Comparison of ENCODE assay signal across 21 cellular contexts in the genomic region with DNA sequence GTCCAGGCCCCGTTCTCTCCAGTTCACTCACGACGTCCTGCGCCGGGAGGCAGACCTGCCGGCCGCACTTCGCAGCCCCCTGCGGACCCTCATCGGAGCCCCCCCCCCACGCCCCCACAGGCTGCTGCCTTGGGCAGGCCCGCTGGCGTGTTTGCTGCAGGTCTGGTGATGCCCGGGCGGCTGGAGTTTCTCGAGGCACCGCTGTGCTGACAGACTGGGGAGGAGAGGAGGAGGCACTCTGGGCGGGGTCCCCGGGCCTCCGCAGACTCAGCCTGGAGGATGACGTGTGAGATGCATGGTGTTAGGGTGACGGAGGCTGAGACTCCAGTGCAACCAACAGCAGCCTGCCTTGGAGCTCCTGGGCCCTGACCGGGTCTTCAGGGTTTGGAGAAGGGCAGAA. TPM values are rescaled to one million over a fixed set of nuclear protein-coding genes. Genes with fewer than 3 reads are reported as not detected.
A peak's percentile ranks its signal among the peaks of the same experiment; 100 is the strongest.
DNase-seq lines count a peak whose midpoint lies in the region; ATAC-seq, FAIRE-seq and TF ChIP-seq lines count a peak whose summit lies in the region.
"Had no signal": no experiment of that assay in that cellular context is flagged by ENCODE, and none has a peak within 500 bp of the region (broad histone marks: within the 10 kb centered on the region; RNA-seq: fewer than 3 reads in every experiment).

No MANE protein-coding gene starts in this region.

- peak overlapping the region; percentile 15 for H2AK5ac ChIP-seq in mesenchymal stem cell (ENCODE audit: low read length, severe bottlenecking)

- H2AFZ ChIP-seq in mesenchymal stem cell (ENCODE audit: low read depth, low read length): no peak overlapping the region
- H2AFZ ChIP-seq: GM23338 had no signal

- no peak overlapping the region for H3K4me3 ChIP-seq in bronchial epithelial cell (ENCODE audit: low read depth, low read length)
- no peak overlapping the region for H3K4me3 ChIP-seq in esophagus squamous epithelium
- no peak overlapping the region for H3K4me3 ChIP-seq in mesenchymal stem cell (ENCODE audit: insufficient read depth in 1 of 2, low read depth in 1 of 2, low read length in 2 of 2)
- no peak overlapping the region for H3K4me3 ChIP-seq in upper lobe of left lung
- H3K4me3 ChIP-seq: GM23338 had no signal

- TF ChIP-seq EP300 in upper lobe of left lung (IDR thresholded peaks at IDR 0.05): no peak

- peak in 1 of 2 donors; percentile 4 for ATAC-seq in upper lobe of left lung (ENCODE audit: low FRiP score in 2 of 2)
- no peak for ATAC-seq in GM19328 (IDR thresholded peaks at IDR 0.05; ENCODE audit: unreplicated experiment)
- ATAC-seq: Panc1 had no signal

- WGBS in esophagus squamous epithelium, 2 donors: 37% methylated on average over 9 of the region's 23 CpGs; no CpG with 5 or more reads in 1 of the 2 donors
- 97% methylated on average over 22 of the region's 23 CpGs for whole genome bisulfite sequencing in mesenchymal stem cell
- WGBS in upper lobe of left lung, 2 donors: 91 to 98% methylated on average over 8 to 14 of the region's 23 CpGs

- no peak overlapping the region for H4K91ac ChIP-seq in mesenchymal stem cell (ENCODE audit: low read length)

- H2BK120ac ChIP-seq in mesenchymal stem cell (ENCODE audit: low read depth, low read length): no peak overlapping the region

- H3K14ac ChIP-seq in mesenchymal stem cell (ENCODE audit: low read length in 2 of 2): no peak overlapping the region

- H2BK5ac ChIP-seq in mesenchymal stem cell (ENCODE audit: low read depth, low read length, poor library complexity, severe bottlenecking): no peak overlapping the region

- in situ Hi-C loops in GM13976 (cut with MboI; ENCODE audit: low sequenced_read_pairs, unreplicated experiment): no loop called here

- H3K79me1 ChIP-seq in mesenchymal stem cell (replicated peaks; ENCODE audit: low read length, poor library complexity, severe bottlenecking): peaks cover 33% of the 10 kb centered on the region

- peak overlapping the region; percentile 32 for H2BK15ac ChIP-seq in mesenchymal stem cell (ENCODE audit: low read depth, poor library complexity, severe bottlenecking)

- no peak overlapping the region for H4K8ac ChIP-seq in mesenchymal stem cell (ENCODE audit: low read length)

- no peak overlapping the region for H3K18ac ChIP-seq in mesenchymal stem cell (ENCODE audit: low read depth in 1 of 2, low read length in 2 of 2)

- H3K9ac ChIP-seq in mesenchymal stem cell (ENCODE audit: low read length): no peak overlapping the region

- H3K4me1 ChIP-seq in esophagus squamous epithelium: peaks cover 47 to 93% (median 47%) of the 10 kb centered on the region in 3 donors
- peaks cover 35% of the 10 kb centered on the region for H3K4me1 ChIP-seq in mesenchymal stem cell (ENCODE audit: control insufficient read depth, insufficient read depth, low read depth, low read length)
- peaks cover 56 to 83% (median 62%) of the 10 kb centered on the region in 4 donors for H3K4me1 ChIP-seq in upper lobe of left lung

- no peak overlapping the region for H2BK12ac ChIP-seq in mesenchymal stem cell (ENCODE audit: low read length in 2 of 2)

- H3K4ac ChIP-seq in mesenchymal stem cell (ENCODE audit: low read depth in 1 of 2, low read length in 2 of 2): no peak overlapping the region

- FAIRE-seq in bronchial epithelial cell (lab: Jason Lieb, UNC): no peak
- FAIRE-seq: G401.6, GM12892, GM19239 had no signal

- no peaks in the 10 kb centered on the region for H3K27me3 ChIP-seq in bronchial epithelial cell (ENCODE audit: control insufficient read depth, insufficient read depth, low read length)
- H3K27me3 ChIP-seq in esophagus squamous epithelium: no peaks in the 10 kb centered on the region
- no peaks in the 10 kb centered on the region for H3K27me3 ChIP-seq in mesenchymal stem cell (ENCODE audit: control insufficient read depth in 1 of 2, insufficient read depth in 1 of 2, low read length in 2 of 2)
- H3K27me3 ChIP-seq in upper lobe of left lung: no peaks in the 10 kb centered on the region
- H3K27me3 ChIP-seq: BE2C had no signal

- H3K9me3 ChIP-seq in esophagus squamous epithelium (no peaks in the 10 kb centered on the region), mesenchymal stem cell (ENCODE audit: control insufficient read depth, low read length) (no peaks in the 10 kb centered on the region), upper lobe of left lung (no peaks in the 10 kb centered on the region)
- H3K9me3 ChIP-seq: BE2C had no signal

- H3K23ac ChIP-seq in mesenchymal stem cell (ENCODE audit: low read length in 2 of 2): no peak overlapping the region

- intact Hi-C loops in esophagus squamous epithelium (cut with DNase I): no loop called here

- H3K36me3 ChIP-seq in bronchial epithelial cell (ENCODE audit: control insufficient read depth, insufficient read depth, low read length) (peaks cover 33% of the 10 kb centered on the region), esophagus squamous epithelium (peaks cover 6 to 81% (median 7%) of the 10 kb centered on the region in 3 donors), mesenchymal stem cell (ENCODE audit: control insufficient read depth in 1 of 2, insufficient read depth in 2 of 2, low read depth in 1 of 2, low read length in 2 of 2) (peaks cover 8 to 73% of the 10 kb centered on the region in 2 experiments), upper lobe of left lung (peaks cover 0 to 52% (median 25%) of the 10 kb centered on the region in 4 donors)

- no peak for TF ChIP-seq POLR2A in esophagus squamous epithelium (IDR thresholded peaks at IDR 0.05)
- TF ChIP-seq POLR2A in upper lobe of left lung (IDR thresholded peaks at IDR 0.05): no peak

- H3K27ac ChIP-seq in esophagus squamous epithelium (peak overlapping the region; percentile 86 to 95 (median 93)), mesenchymal stem cell (ENCODE audit: low read length, poor library complexity, severe bottlenecking) (no peak overlapping the region), upper lobe of left lung (peak overlapping the region; percentile 73 to 86 (median 82))

- no peak overlapping the region for H3K4me2 ChIP-seq in mesenchymal stem cell (ENCODE audit: low read length, poor library complexity, severe bottlenecking)
- H3K4me2 ChIP-seq: GM23338 had no signal

- peak; percentile 74 for DNase-seq in bronchial epithelial cell (ENCODE audit: low read depth)
- no peak for DNase-seq in esophagus squamous epithelium (lab: John Stamatoyannopoulos, UW)
- DNase-seq in mesenchymal stem cell: no peak
- DNase-seq in upper lobe of left lung: peak in 1 of 2 donors; percentile 83
- no peak for DNase-seq in GDM1 (lab: John Stamatoyannopoulos, UW)
- no peak for DNase-seq in GM13976 (ENCODE audit: low spot score)
- DNase-seq: BE2C; CD4-positive, alpha-beta memory T cell; DMS79; MV-4-11; NCI-H1417 treated with DMSO at 0.1 percent for 48 hours; NCI-H2081 treated with DMSO at 0.1 percent for 48 hours; NCI-H446; NCI-H774; SHP77 treated with DMSO at 0.1 percent for 48 hours had no signal

- TF ChIP-seq CTCF in bronchial epithelial cell (IDR thresholded peaks at IDR 0.05; ENCODE audit: insufficient read depth, low read length, severe bottlenecking) (no peak), esophagus squamous epithelium (IDR thresholded peaks at IDR 0.05) (no peak), upper lobe of left lung (IDR thresholded peaks at IDR 0.05) (no peak), GM13976 (IDR thresholded peaks at IDR 0.05; ENCODE audit: borderline replicate concordance, control extremely low read depth, extremely low read depth, insufficient read depth, missing control alignments) (no peak)

RNA-seq across cellular contexts. Expression of a gene that starts 24.1 kb away (rescaled TPM):
- total RNA-seq in bronchial epithelial cell (48.7 and 60.3 TPM in 2 replicates), esophagus squamous epithelium (100 to 1,000 TPM in 3 of 4 donors, 10 to 100 TPM in 1; 87.8 to 175 (median 105) TPM), upper lobe of left lung (100 to 1,000 TPM in 5 of 6 donors, 10 to 100 TPM in 1; 90.7 to 231 (median 123) TPM)
- 20.5 TPM for polyA plus RNA-seq in mesenchymal stem cell (2013, experiment 1 of 2)
- 20.4 TPM for polyA plus RNA-seq in mesenchymal stem cell (2013, experiment 2 of 2)
